ENCODE assay signal across 8 cellular contexts in the genomic region with DNA sequence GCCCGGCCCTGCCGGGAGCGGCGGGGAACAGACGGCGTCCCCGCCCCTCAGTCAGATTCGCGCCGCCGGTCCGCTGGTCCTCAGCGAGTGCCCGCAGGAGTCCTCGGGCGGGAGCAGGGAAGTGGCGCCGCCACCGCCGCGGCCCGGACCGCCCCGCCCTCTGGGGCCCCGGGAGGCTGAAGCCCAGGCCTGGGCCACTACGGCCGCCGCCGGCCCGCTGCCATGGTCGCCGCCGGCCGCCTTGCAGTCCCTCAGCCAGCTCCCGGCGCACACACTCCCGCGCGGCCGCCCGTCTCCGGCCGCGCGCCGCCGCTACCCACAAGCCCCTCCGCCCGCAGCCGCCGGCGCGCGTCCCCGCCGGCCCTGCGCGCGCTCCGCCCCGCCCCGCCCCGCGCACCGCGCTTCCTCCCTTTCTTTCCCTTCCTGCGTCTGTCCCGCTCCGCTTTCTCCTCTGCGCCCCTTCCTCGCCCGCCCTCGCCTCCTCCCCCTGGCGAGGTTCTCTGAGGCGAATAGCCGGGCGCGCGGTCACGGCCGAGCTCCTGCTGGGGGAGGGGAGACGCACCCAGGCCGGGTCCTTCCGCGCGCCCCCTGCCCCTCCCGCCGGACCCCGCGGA. TPM values are rescaled to one million over a fixed set of nuclear protein-coding genes. Genes with fewer than 3 reads are reported as not detected.
DNase-seq lines count a peak whose midpoint lies in the region; ATAC-seq and TF ChIP-seq lines count a peak whose summit lies in the region.

A gene (minus strand): TSS at position 295 of the 614 bp plus-strand sequence. CDS start 500 bp downstream, outside the sequence.

- peaks cover 44% of the 10 kb centered on the region for H3K4me1 Mint-ChIP-seq in CD4-positive, alpha-beta T cell (ENCODE audit: low read depth)
- peaks cover 22% of the 10 kb centered on the region for H3K4me1 Mint-ChIP-seq in activated CD8-positive, alpha-beta memory T cell treated with anti-CD3 and anti-CD28 coated beads, Interleukin-2, amount 10 ng/mL, durations not matched to agents 7 days and 5 days
- peaks cover 35% of the 10 kb centered on the region for H3K4me1 Mint-ChIP-seq in endodermal cell

- H3K9ac ChIP-seq in endodermal cell (ENCODE audit: extremely low read depth, low read length, poor library complexity, severe bottlenecking), result peak within 1 kb of the TSS; percentile 95

- H3K36me3 ChIP-seq in endodermal cell (ENCODE audit: control insufficient read depth, insufficient read depth, low read length) (no peaks in the 10 kb centered on the region), mesodermal cell (ENCODE audit: control insufficient read depth, insufficient read depth, low read length) (no peaks in the 10 kb centered on the region)

- H3K4me3 ChIP-seq in endodermal cell (ENCODE audit: low read length) (peak within 1 kb of the TSS; percentile 90), mesodermal cell (ENCODE audit: extremely low read depth, insufficient read depth, low read length, poor library complexity, severe bottlenecking) (peak within 1 kb of the TSS; percentile 99)

- intact Hi-C loops in CD4-positive, alpha-beta T cell (cut with DNase I, micrococcal nuclease), result loop anchor here (5.0 to 10.0 kb wide), 5 partner anchors 190 to 780 kb away; a partner anchor contains a TSS

- peaks cover 11% of the 10 kb centered on the region for H3K36me3 Mint-ChIP-seq in CD4-positive, alpha-beta T cell (ENCODE audit: low read depth)
- H3K36me3 Mint-ChIP-seq in activated CD8-positive, alpha-beta memory T cell treated with anti-CD3 and anti-CD28 coated beads, Interleukin-2, amount 10 ng/mL, durations not matched to agents 7 days and 5 days, result peaks cover 1% of the 10 kb centered on the region
- H3K36me3 Mint-ChIP-seq in endodermal cell (ENCODE audit: low read depth), result no peaks in the 10 kb centered on the region

- peak within 1 kb of the TSS; percentile 88 for H3K27ac Mint-ChIP-seq in CD4-positive, alpha-beta T cell
- peak within 1 kb of the TSS; percentile 86 for H3K27ac Mint-ChIP-seq in activated CD8-positive, alpha-beta memory T cell treated with anti-CD3 and anti-CD28 coated beads, Interleukin-2, amount 10 ng/mL, durations not matched to agents 7 days and 5 days
- peak within 1 kb of the TSS; percentile 93 for H3K27ac Mint-ChIP-seq in endodermal cell

- H3K27me3 Mint-ChIP-seq in CD4-positive, alpha-beta T cell, result no peaks in the 10 kb centered on the region
- peaks cover 8% of the 10 kb centered on the region for H3K27me3 Mint-ChIP-seq in activated CD8-positive, alpha-beta memory T cell treated with anti-CD3 and anti-CD28 coated beads, Interleukin-2, amount 10 ng/mL, durations not matched to agents 7 days and 5 days
- H3K27me3 Mint-ChIP-seq in endodermal cell (ENCODE audit: insufficient read depth), result no peaks in the 10 kb centered on the region

- H3K4me1 ChIP-seq in endodermal cell (ENCODE audit: control insufficient read depth, insufficient read depth, low read length), result peaks cover 8% of the 10 kb centered on the region
- H3K4me1 ChIP-seq in mesodermal cell (ENCODE audit: control insufficient read depth, insufficient read depth, low read length, poor library complexity, severe bottlenecking), result peaks cover 26% of the 10 kb centered on the region

- CTCF ChIA-PET in CD4-positive, alpha-beta T cell (lab: Charles Lee), result interaction anchor here (0.7 to 1.2 kb wide), 2 partner anchors 33 to 57 kb away, joined by 3 read pairs; no protein-coding TSS in a partner anchor
- CTCF ChIA-PET in activated CD8-positive, alpha-beta memory T cell treated with anti-CD3 and anti-CD28 coated beads, Interleukin-2, amount 10 ng/mL, durations not matched to agents 7 days and 5 days (lab: Charles Lee), result interaction anchor here (0.9 to 1.5 kb wide), 4 partner anchors 133 to 239 kb away, joined by 3 to 7 read pairs (median 4); a partner anchor contains a TSS

- TF ChIP-seq CTCF in CD4-positive, alpha-beta T cell (IDR thresholded peaks at IDR 0.05), result no peak
- TF ChIP-seq CTCF in endodermal cell (conservative IDR thresholded peaks at IDR 0.05), result no peak

- 0% methylated on average over 2 to 90 of the region's 90 CpGs for WGBS in endodermal cell (ENCODE audit: insufficient coverage in 1 of 2, insufficient read length in 1 of 2), 2 experiments
- WGBS in mesodermal cell (ENCODE audit: insufficient coverage in 2 of 2), 2 experiments, result 0% methylated on average over 16 to 24 of the region's 90 CpGs

- peak; percentile 68 for ATAC-seq in CD4-positive, alpha-beta T cell (ENCODE audit: poor library complexity)
- ATAC-seq in GM19438 (IDR thresholded peaks at IDR 0.05; ENCODE audit: low read depth, unreplicated experiment), result peak; percentile 56
- ATAC-seq in HG03571 (IDR thresholded peaks at IDR 0.05; ENCODE audit: unreplicated experiment), result peak; percentile 63
- peak; percentile 72 for ATAC-seq in activated CD8-positive, alpha-beta memory T cell treated with anti-CD3 and anti-CD28 coated beads, Interleukin-2, amount 10 ng/mL, durations not matched to agents 7 days and 5 days

- H3K9me3 Mint-ChIP-seq in CD4-positive, alpha-beta T cell, result no peaks in the 10 kb centered on the region
- no peaks in the 10 kb centered on the region for H3K9me3 Mint-ChIP-seq in activated CD8-positive, alpha-beta memory T cell treated with anti-CD3 and anti-CD28 coated beads, Interleukin-2, amount 10 ng/mL, durations not matched to agents 7 days and 5 days (ENCODE audit: low read depth)
- H3K9me3 Mint-ChIP-seq in endodermal cell, result no peaks in the 10 kb centered on the region

- POLR2A ChIA-PET in CD4-positive, alpha-beta T cell (lab: Charles Lee), result interaction anchor here (0.8 to 3.5 kb wide), 9 partner anchors 13 to 896 kb away, joined by 3 to 17 read pairs (median 4); a partner anchor contains a TSS

- DNase-seq in CD4-positive, alpha-beta T cell, result peak; percentile 42 to 76 (median 54)
- DNase-seq in NOMO-1 (lab: John Stamatoyannopoulos, UW; ENCODE audit: unreplicated experiment in 2 of 2), result peak; percentile 57 to 85
- DNase-seq in activated CD8-positive, alpha-beta memory T cell treated with anti-CD3 and anti-CD28 coated beads, Interleukin-2, amount 10 ng/mL, durations not matched to agents 7 days and 5 days, result peak; percentile 70
- peak; percentile 95 for DNase-seq in endodermal cell
- peak; percentile 56 to 59 for DNase-seq in stimulated activated CD8-positive, alpha-beta memory T cell treated with anti-CD3 and anti-CD28 coated beads, Interleukin-15, amount 100 ng/mL, for 48 hours (ENCODE audit: low read depth in 2 of 2)

- no peaks in the 10 kb centered on the region for H3K27me3 ChIP-seq in CD4-positive, alpha-beta T cell (ENCODE audit: control insufficient read depth, insufficient read depth, low read length)
- H3K27me3 ChIP-seq in endodermal cell (ENCODE audit: control insufficient read depth, insufficient read depth, low read length, poor library complexity, severe bottlenecking), result no peaks in the 10 kb centered on the region

- no peaks in the 10 kb centered on the region for H3K9me3 ChIP-seq in CD4-positive, alpha-beta T cell (ENCODE audit: control insufficient read depth, low read length)
- H3K9me3 ChIP-seq in endodermal cell (ENCODE audit: control insufficient read depth, low read length) (no peaks in the 10 kb centered on the region), mesodermal cell (ENCODE audit: control insufficient read depth, low read length) (no peaks in the 10 kb centered on the region)

- H3K4me3 Mint-ChIP-seq in CD4-positive, alpha-beta T cell, result peak within 1 kb of the TSS; percentile 98
- H3K4me3 Mint-ChIP-seq in activated CD8-positive, alpha-beta memory T cell treated with anti-CD3 and anti-CD28 coated beads, Interleukin-2, amount 10 ng/mL, durations not matched to agents 7 days and 5 days, result peak within 1 kb of the TSS; percentile 94
- peak within 1 kb of the TSS; percentile 88 for H3K4me3 Mint-ChIP-seq in endodermal cell

- peak within 1 kb of the TSS; percentile 7 for H3K27ac ChIP-seq in CD4-positive, alpha-beta T cell (ENCODE audit: low read depth, low read length)
- H3K27ac ChIP-seq in endodermal cell (ENCODE audit: low read depth, low read length) (peak within 1 kb of the TSS; percentile 93), mesodermal cell (ENCODE audit: low read depth, low read length, severe bottlenecking) (peak within 1 kb of the TSS; percentile 100)

RNA-seq across cellular contexts. Expression of the gene that starts here (rescaled TPM):
- 1 to 10 TPM; 6.9 to 9.4 TPM for total RNA-seq in CD4-positive, alpha-beta T cell
- 10 to 100 TPM; 19.4 to 22.3 TPM for total RNA-seq in activated CD8-positive, alpha-beta memory T cell treated with anti-CD3 and anti-CD28 coated beads, Interleukin-2, amount 10 ng/mL, durations not matched to agents 7 days and 5 days
- total RNA-seq in endodermal cell, result 10 to 100 TPM; 27.2 to 32.6 TPM
- 21.7 TPM for polyA plus RNA-seq in endodermal cell (2013, experiment 1 of 2)
- polyA plus RNA-seq in endodermal cell (2013, experiment 2 of 2), result 25.5 TPM
- 25.8 TPM for polyA plus RNA-seq in mesodermal cell (2013, experiment 1 of 2)
- 33.7 TPM for polyA plus RNA-seq in mesodermal cell (2013, experiment 2 of 2)

Comparison
In these comparisons a context has a peak if more than half of its experiments do, and no peak if none do; other contexts are left out.
1. Peak in every context shown above with its lines: DNase-seq, ATAC-seq, H3K4me3 ChIP-seq and H3K27ac ChIP-seq.
2. H3K27ac ChIP-seq: peak in every context shown above with its lines; median percentile 100 in mesodermal cell; 93 in endodermal cell; 7 in CD4-positive, alpha-beta T cell.